In the genomic region with DNA sequence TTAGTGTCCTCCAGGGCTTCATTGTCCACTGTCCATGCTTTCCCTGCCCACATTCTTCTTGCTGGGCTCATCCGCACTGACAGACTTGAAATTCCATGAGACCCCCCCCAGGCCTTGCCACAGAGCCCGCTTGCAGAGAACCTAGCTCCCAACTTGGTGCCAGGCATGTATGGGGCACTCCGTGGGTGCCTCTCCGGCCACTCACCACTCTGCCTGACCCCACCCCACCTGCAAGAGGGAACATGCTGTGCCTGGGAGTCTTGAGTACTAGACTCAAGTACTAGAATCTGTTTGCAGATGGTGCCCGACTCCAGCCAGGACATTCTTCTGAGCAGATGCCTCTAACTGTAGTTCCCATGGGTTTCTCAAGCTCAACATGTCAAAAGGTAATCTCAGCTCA, we compare ENCODE assay signal across 10 cellular contexts. TPM values are rescaled to one million over a fixed set of nuclear protein-coding genes. Genes with fewer than 3 reads are reported as not detected.
DNase-seq lines count a peak whose midpoint lies in the region; ATAC-seq and TF ChIP-seq lines count a peak whose summit lies in the region.
"Had no signal": no experiment of that assay in that cellular context is flagged by ENCODE, and none has a peak within 500 bp of the region (broad histone marks: within the 10 kb centered on the region; RNA-seq: fewer than 3 reads in every experiment).

No MANE protein-coding gene starts in this region.

- TF ChIP-seq CTCF in GM23338 (conservative IDR thresholded peaks at IDR 0.05; ENCODE audit: low read depth in 2 of 2) (no peak), WTC11 (IDR thresholded peaks at IDR 0.05) (no peak), fibroblast of villous mesenchyme (IDR thresholded peaks at IDR 0.05; ENCODE audit: insufficient read depth, low read depth, low read length) (no peak), sigmoid colon (IDR thresholded peaks at IDR 0.05) (no peak)

- CTCF ChIA-PET in WTC11 (lab: Charles Lee) = interaction anchor here (0.6 to 2.4 kb wide), 8 partner anchors 8 to 144 kb away, joined by 3 to 28 read pairs (median 4); no protein-coding TSS in a partner anchor

- H3K36me3 ChIP-seq in GM23338 (ENCODE audit: insufficient read depth) (no peaks in the 10 kb centered on the region), sigmoid colon (no peaks in the 10 kb centered on the region)

- H3K4me1 Mint-ChIP-seq in GM23338 = peaks cover 63% of the 10 kb centered on the region
- H3K4me1 Mint-ChIP-seq in WTC11 = peaks cover 67% of the 10 kb centered on the region

- TF ChIP-seq POLR2A in sigmoid colon (IDR thresholded peaks at IDR 0.05) = no peak

- H3K9me2 ChIP-seq in GM23338 (ENCODE audit: insufficient read depth) = no peaks in the 10 kb centered on the region

- 88 to 92% methylated on average over 5 of the region's 5 CpGs for WGBS in sigmoid colon, 2 donors

- intact Hi-C loops in sigmoid colon (cut with DNase I) = no loop called here

- peaks cover 73% of the 10 kb centered on the region for H4K20me1 ChIP-seq in GM23338 (replicated peaks; ENCODE audit: insufficient read depth)

- H3K27ac ChIP-seq in GM23338 (ENCODE audit: low read depth) = peak overlapping the region; percentile 43; the same call in 1 of the 2 replicates
- peak overlapping the region; percentile 21 to 62 (median 40) for H3K27ac ChIP-seq in sigmoid colon
- H3K27ac ChIP-seq: SK-N-MC had no signal

- no peaks in the 10 kb centered on the region for H3K9me3 ChIP-seq in sigmoid colon

- ATAC-seq in GM23338 (no peak), WTC11 (no peak), GM18909 (IDR thresholded peaks at IDR 0.05; ENCODE audit: poor library complexity, unreplicated experiment) (no peak), HG02970 (IDR thresholded peaks at IDR 0.05; ENCODE audit: low FRiP score, unreplicated experiment) (no peak)

- peaks cover 18% of the 10 kb centered on the region for H3F3A ChIP-seq in GM23338 (replicated peaks; ENCODE audit: low read depth)

- H2AFZ ChIP-seq in GM23338 = no peak overlapping the region

- H3K4me2 ChIP-seq in GM23338 = peak overlapping the region; percentile 53

- no peak for TF ChIP-seq EP300 in sigmoid colon (IDR thresholded peaks at IDR 0.05)

- H3K27me3 Mint-ChIP-seq in GM23338 (ENCODE audit: insufficient read depth, low read depth, poor library complexity) (peaks cover 6% of the 10 kb centered on the region), WTC11 (ENCODE audit: low read depth) (no peaks in the 10 kb centered on the region)

- H3K4me1 ChIP-seq in GM23338 (ENCODE audit: insufficient read depth) = peaks cover 57% of the 10 kb centered on the region
- peaks cover 0 to 11% (median 5%) of the 10 kb centered on the region in 4 donors for H3K4me1 ChIP-seq in sigmoid colon

- H3K27me3 ChIP-seq in GM23338 (ENCODE audit: insufficient read depth) = no peaks in the 10 kb centered on the region
- H3K27me3 ChIP-seq in sigmoid colon = no peaks in the 10 kb centered on the region

- H3K4me3 ChIP-seq in GM23338 (peak overlapping the region; percentile 6; the same call in 1 of the 2 replicates), fibroblast of villous mesenchyme (ENCODE audit: low read depth, low read length) (no peak overlapping the region), sigmoid colon (no peak overlapping the region)
- H3K4me3 ChIP-seq: SK-N-MC had no signal

- H3K79me2 ChIP-seq in GM23338 (replicated peaks; ENCODE audit: insufficient read depth) = peaks cover 82% of the 10 kb centered on the region

- DNase-seq in GM23338 (ENCODE audit: low spot score) (no peak), WTC11 (ENCODE audit: low spot score) (no peak), fibroblast of villous mesenchyme (ENCODE audit: low read depth) (peak; percentile 34), sigmoid colon (no peak), dedifferentiated amniotic fluid mesenchymal stem cell (ENCODE audit: extremely low spot score) (no peak)
- DNase-seq: DMS79, midbrain had no signal

- H3K36me3 Mint-ChIP-seq in GM23338 (ENCODE audit: low read depth) (no peaks in the 10 kb centered on the region; the same call in 2 of the 3 replicates), WTC11 (no peaks in the 10 kb centered on the region)

- H3K4me3 Mint-ChIP-seq in GM23338 (no peak overlapping the region), WTC11 (no peak overlapping the region)

- H3K9me3 Mint-ChIP-seq in GM23338 (no peaks in the 10 kb centered on the region), WTC11 (no peaks in the 10 kb centered on the region)

- H3K27ac Mint-ChIP-seq in GM23338 = no peak overlapping the region
- peak overlapping the region; percentile 84; the same call in 1 of the 2 replicates for H3K27ac Mint-ChIP-seq in WTC11

- POLR2A ChIA-PET in WTC11 (lab: Charles Lee) = no interaction called here

TF ChIP-seq in GM23338, 12 proteins besides CTCF, POLR2A, EP300 and RAD21 (continues in another document):
- no peak for TF ChIP-seq STAT1 (IDR thresholded peaks at IDR 0.05; ENCODE audit: unreplicated experiment)
- no peak for TF ChIP-seq POLR2AphosphoS5 (IDR thresholded peaks at IDR 0.05; ENCODE audit: low read depth)
- no peak for TF ChIP-seq CREB1 (CRISPR knock-in tag; IDR thresholded peaks at IDR 0.05; ENCODE audit: low read depth)
- no peak for TF ChIP-seq EZH2phosphoT487 (IDR thresholded peaks at IDR 0.05; ENCODE audit: unreplicated experiment)
- no peak for TF ChIP-seq EZH2 (IDR thresholded peaks at IDR 0.05; ENCODE audit: low read depth, unreplicated experiment)
- TF ChIP-seq, protein P1, sequence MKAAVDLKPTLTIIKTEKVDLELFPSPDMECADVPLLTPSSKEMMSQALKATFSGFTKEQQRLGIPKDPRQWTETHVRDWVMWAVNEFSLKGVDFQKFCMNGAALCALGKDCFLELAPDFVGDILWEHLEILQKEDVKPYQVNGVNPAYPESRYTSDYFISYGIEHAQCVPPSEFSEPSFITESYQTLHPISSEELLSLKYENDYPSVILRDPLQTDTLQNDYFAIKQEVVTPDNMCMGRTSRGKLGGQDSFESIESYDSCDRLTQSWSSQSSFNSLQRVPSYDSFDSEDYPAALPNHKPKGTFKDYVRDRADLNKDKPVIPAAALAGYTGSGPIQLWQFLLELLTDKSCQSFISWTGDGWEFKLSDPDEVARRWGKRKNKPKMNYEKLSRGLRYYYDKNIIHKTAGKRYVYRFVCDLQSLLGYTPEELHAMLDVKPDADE (IDR thresholded peaks at IDR 0.05) = no peak

TF ChIP-seq in WTC11, 78 proteins besides CTCF, POLR2A, EP300 and RAD21 (continues in another document):
- TF ChIP-seq, protein P2, sequence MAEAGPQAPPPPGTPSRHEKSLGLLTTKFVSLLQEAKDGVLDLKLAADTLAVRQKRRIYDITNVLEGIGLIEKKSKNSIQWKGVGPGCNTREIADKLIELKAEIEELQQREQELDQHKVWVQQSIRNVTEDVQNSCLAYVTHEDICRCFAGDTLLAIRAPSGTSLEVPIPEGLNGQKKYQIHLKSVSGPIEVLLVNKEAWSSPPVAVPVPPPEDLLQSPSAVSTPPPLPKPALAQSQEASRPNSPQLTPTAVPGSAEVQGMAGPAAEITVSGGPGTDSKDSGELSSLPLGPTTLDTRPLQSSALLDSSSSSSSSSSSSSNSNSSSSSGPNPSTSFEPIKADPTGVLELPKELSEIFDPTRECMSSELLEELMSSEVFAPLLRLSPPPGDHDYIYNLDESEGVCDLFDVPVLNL (CRISPR knock-in tag; IDR thresholded peaks at IDR 0.05; ENCODE audit: borderline replicate concordance, low read depth) = no peak
- TF ChIP-seq SMAD4 (CRISPR knock-in tag; IDR thresholded peaks at IDR 0.05) = no peak
- TF ChIP-seq FOXK1 (CRISPR knock-in tag; IDR thresholded peaks at IDR 0.05) = no peak
- TF ChIP-seq, protein P3, sequence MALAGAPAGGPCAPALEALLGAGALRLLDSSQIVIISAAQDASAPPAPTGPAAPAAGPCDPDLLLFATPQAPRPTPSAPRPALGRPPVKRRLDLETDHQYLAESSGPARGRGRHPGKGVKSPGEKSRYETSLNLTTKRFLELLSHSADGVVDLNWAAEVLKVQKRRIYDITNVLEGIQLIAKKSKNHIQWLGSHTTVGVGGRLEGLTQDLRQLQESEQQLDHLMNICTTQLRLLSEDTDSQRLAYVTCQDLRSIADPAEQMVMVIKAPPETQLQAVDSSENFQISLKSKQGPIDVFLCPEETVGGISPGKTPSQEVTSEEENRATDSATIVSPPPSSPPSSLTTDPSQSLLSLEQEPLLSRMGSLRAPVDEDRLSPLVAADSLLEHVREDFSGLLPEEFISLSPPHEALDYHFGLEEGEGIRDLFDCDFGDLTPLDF (CRISPR knock-in tag; IDR thresholded peaks at IDR 0.05) = no peak
- TF ChIP-seq, protein P4, sequence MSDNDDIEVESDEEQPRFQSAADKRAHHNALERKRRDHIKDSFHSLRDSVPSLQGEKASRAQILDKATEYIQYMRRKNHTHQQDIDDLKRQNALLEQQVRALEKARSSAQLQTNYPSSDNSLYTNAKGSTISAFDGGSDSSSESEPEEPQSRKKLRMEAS (CRISPR knock-in tag; IDR thresholded peaks at IDR 0.05) = no peak
- TF ChIP-seq NR2C2 (CRISPR knock-in tag; IDR thresholded peaks at IDR 0.05) = no peak
- no peak for TF ChIP-seq KAT7 (CRISPR knock-in tag; IDR thresholded peaks at IDR 0.05; ENCODE audit: borderline replicate concordance)
- TF ChIP-seq TEAD1 (CRISPR knock-in tag; IDR thresholded peaks at IDR 0.05) = no peak
- TF ChIP-seq FOXP1 (CRISPR knock-in tag; IDR thresholded peaks at IDR 0.05; ENCODE audit: borderline replicate concordance) = no peak
- no peak for TF ChIP-seq NR1H2 (CRISPR knock-in tag; IDR thresholded peaks at IDR 0.05)

RNA-seq across cellular contexts. Expression of a gene that starts 47.9 kb away (rescaled TPM):
- 20.5 and 20.6 TPM in 2 replicates for total RNA-seq in GM23338 (2014; rRNA removed; shearing (Covaris generic))
- 11.1 and 11.2 TPM in 2 replicates for polyA plus RNA-seq in GM23338 (2016; fragmentation: Nextera tagmentation; extraction: Ambion mirVana)
- total RNA-seq in WTC11 (2021) = 22.3 to 24.3 TPM (median 23.9 TPM) in 3 replicates
- total RNA-seq in fibroblast of villous mesenchyme = 6.4 and 6.5 TPM in 2 replicates
- 10 to 100 TPM in 1 of 4 donors, 1 to 10 TPM in 3; 4.6 to 10.5 (median 5.9) TPM for total RNA-seq in sigmoid colon
- 1 to 10 TPM in 2 of 3 donors, under 1 TPM in 1; 0.46 to 4.0 (median 1.2) TPM for polyA plus RNA-seq in sigmoid colon
